In the genomic region with DNA sequence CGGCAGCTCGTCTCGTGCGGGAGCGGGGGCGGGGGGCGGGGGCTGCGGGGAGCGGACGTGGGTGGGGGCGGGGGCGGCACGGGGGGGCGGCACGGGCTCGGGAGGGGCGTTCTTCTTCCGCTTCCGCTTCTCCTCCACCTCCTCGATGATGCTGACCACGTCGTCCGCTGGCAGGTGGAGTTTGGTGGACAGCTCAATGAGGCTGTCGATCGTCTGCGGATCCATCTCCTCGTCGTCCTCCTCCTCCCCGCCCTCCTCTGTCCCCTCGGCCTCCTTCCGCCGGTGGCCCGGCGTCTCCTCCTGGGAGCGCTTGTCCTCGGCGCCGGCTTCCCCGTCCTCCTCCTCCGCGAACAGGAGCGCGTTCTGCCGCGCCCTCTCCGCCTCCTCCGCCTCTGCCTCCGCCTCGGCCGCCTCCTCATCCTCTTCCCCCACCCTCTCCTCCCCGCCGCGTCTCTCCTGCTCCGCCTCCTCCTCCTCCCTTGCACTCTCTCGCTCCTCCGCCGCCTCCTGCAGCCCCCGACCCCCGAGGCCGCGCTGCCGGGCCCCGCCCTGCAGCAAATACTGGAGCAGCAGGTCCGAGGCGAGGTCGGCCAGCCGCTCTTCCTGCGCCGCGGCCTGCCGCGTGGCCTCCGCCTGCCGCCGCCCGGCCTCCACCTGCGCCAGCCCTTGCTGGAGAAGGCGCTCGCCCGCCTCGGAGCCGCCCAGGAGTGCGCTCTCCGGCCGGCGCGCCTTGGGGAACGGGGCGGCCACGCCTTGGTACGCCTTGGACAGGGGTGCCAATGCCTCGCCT, we compare ENCODE assay signal across 9 cellular contexts. TPM values are rescaled to one million over a fixed set of nuclear protein-coding genes. Genes with fewer than 3 reads are reported as not detected.
DNase-seq lines count a peak whose midpoint lies in the region; ATAC-seq and TF ChIP-seq lines count a peak whose summit lies in the region.
"Had no signal": no experiment of that assay in that cellular context is flagged by ENCODE, and none has a peak within 500 bp of the region (broad histone marks: within the 10 kb centered on the region; RNA-seq: fewer than 3 reads in every experiment).

No MANE protein-coding gene starts in this region.

- H3K4me3 ChIP-seq in MG63 (peak overlapping the region; percentile 36), foreskin fibroblast (ENCODE audit: low read depth in 1 of 2, low read length in 2 of 2) (peak overlapping the region; percentile 36 to 42), skeletal muscle tissue (ENCODE audit: low read length in 3 of 3) (peak overlapping the region; percentile 13 to 32 (median 14))

- no peaks in the 10 kb centered on the region for H3K36me3 ChIP-seq in MG63
- peaks cover 8 to 16% (median 10%) of the 10 kb centered on the region in 3 donors for H3K36me3 ChIP-seq in skeletal muscle tissue (ENCODE audit: control insufficient read depth in 3 of 3, insufficient read depth in 3 of 3, low read length in 3 of 3)

- H3K27me3 ChIP-seq in MG63 (peaks cover 19% of the 10 kb centered on the region), skeletal muscle tissue (ENCODE audit: control insufficient read depth in 3 of 3, insufficient read depth in 3 of 3, low read length in 3 of 3) (peaks cover 53 to 70% (median 56%) of the 10 kb centered on the region in 3 donors)

- peaks cover 9 to 21% (median 16%) of the 10 kb centered on the region in 3 donors for H3K4me1 ChIP-seq in skeletal muscle tissue (ENCODE audit: control insufficient read depth in 3 of 3, insufficient read depth in 3 of 3, low read length in 3 of 3)

- H3K9me3 ChIP-seq in MG63 (no peaks in the 10 kb centered on the region), skeletal muscle tissue (ENCODE audit: control insufficient read depth in 3 of 3, low read length in 3 of 3) (no peaks in the 10 kb centered on the region)

- no peak for TF ChIP-seq CTCF in foreskin fibroblast (IDR thresholded peaks at IDR 0.05; ENCODE audit: low read depth, low read length)

- H3K9ac ChIP-seq in skeletal muscle tissue (ENCODE audit: low read depth in 1 of 3, low read length in 3 of 3) = no peak overlapping the region

- no peak overlapping the region for H3K27ac ChIP-seq in skeletal muscle tissue (ENCODE audit: low read depth, low read length)

- no peak for ATAC-seq in HG02885 (IDR thresholded peaks at IDR 0.05; ENCODE audit: poor library complexity, unreplicated experiment)

- DNase-seq in NCI-H524 (lab: John Stamatoyannopoulos, UW) = peak; percentile 39 to 53
- no peak for DNase-seq in NCI-H524 treated with DMSO at 0.1 percent for 48 hours (lab: John Stamatoyannopoulos, UW)
- DNase-seq in MG63 = peak; percentile 38
- peak; percentile 14 for DNase-seq in UCSD-AML1 (lab: John Stamatoyannopoulos, UW; ENCODE audit: unreplicated experiment)
- DNase-seq in foreskin fibroblast = peak; percentile 31 to 71
- DNase-seq in globus pallidus (ENCODE audit: low spot score) = no peak

RNA-seq across cellular contexts. Expression of a gene that starts 1.9 kb away (rescaled TPM):
- 0.63 TPM in 1 of 2 replicates, not detected in the other for total RNA-seq in MG63 (2014; rRNA removed; shearing (Covaris generic); ENCODE audit: low replicate concordance)
- total RNA-seq in skeletal muscle tissue = not detected
- total RNA-seq: activated naive CD4-positive, alpha-beta T cell treated with anti-CD3 and anti-CD28 coated beads, Interleukin-2, amount 50 U/mL, for 72 hours had no signal

RNA-seq across cellular contexts. Expression of a gene that starts 9.2 kb away (rescaled TPM):
- total RNA-seq in MG63 (2014; rRNA removed; shearing (Covaris generic); ENCODE audit: low replicate concordance) = 153 and 159 TPM in 2 replicates
- total RNA-seq in skeletal muscle tissue = 27.7 TPM

RNA-seq across cellular contexts. Expression of a gene that starts 16.6 kb away (rescaled TPM):
- not detected in 2 replicates for total RNA-seq in MG63 (2014; rRNA removed; shearing (Covaris generic); ENCODE audit: low replicate concordance)
- total RNA-seq in skeletal muscle tissue = not detected
- total RNA-seq: activated naive CD4-positive, alpha-beta T cell treated with anti-CD3 and anti-CD28 coated beads, Interleukin-2, amount 50 U/mL, for 72 hours had no signal

RNA-seq across cellular contexts. Expression of a gene that starts 36.6 kb away (rescaled TPM):
- 59.2 and 73.4 TPM in 2 replicates for total RNA-seq in MG63 (2014; rRNA removed; shearing (Covaris generic); ENCODE audit: low replicate concordance)
- 2.1 TPM for total RNA-seq in skeletal muscle tissue

RNA-seq across cellular contexts. Expression of a gene that starts 37.4 kb away (rescaled TPM):
- total RNA-seq in MG63 (2014; rRNA removed; shearing (Covaris generic); ENCODE audit: low replicate concordance) = not detected in 2 replicates
- total RNA-seq in skeletal muscle tissue = not detected
- total RNA-seq: activated naive CD4-positive, alpha-beta T cell treated with anti-CD3 and anti-CD28 coated beads, Interleukin-2, amount 50 U/mL, for 72 hours had no signal

Comparison
In these comparisons a context has a peak if more than half of its experiments do, and no peak if none do; other contexts are left out.
1. DNase-seq: peak in NCI-H524 (2 of 2), MG63 (single experiment), UCSD-AML1 (single experiment) and foreskin fibroblast (2 of 2); none in NCI-H524 treated with DMSO at 0.1 percent for 48 hours (single experiment) and globus pallidus (single experiment).
2. Peak in every context shown above with its lines, with median percentiles within 50 percentile points of each other: H3K4me3 ChIP-seq.